Comparison of ENCODE assay signal across 1 cellular context in genomic region chr18:75344161-75344560, GRCh38.
TF ChIP-seq lines count a peak whose summit lies in the region.

No MANE protein-coding gene starts in this region.

TF ChIP-seq in H1, 55 proteins besides CTCF, POLR2A, EP300 and RAD21 (continued from another document):
- TF ChIP-seq GABPA (IDR thresholded peaks at IDR 0.05; ENCODE audit: borderline replicate concordance, insufficient read depth, low read length) (no peak), SRF (IDR thresholded peaks at IDR 0.05; ENCODE audit: low read depth, low read length) (no peak), SIRT6 (IDR thresholded peaks at IDR 0.05; ENCODE audit: low read length) (no peak), SAP30 (IDR thresholded peaks at IDR 0.05; ENCODE audit: insufficient read depth, insufficient replicate concordance, low read length) (no peak), SP4 (IDR thresholded peaks at IDR 0.05; ENCODE audit: low read length) (no peak), HDAC2 (IDR thresholded peaks at IDR 0.05; ENCODE audit: borderline replicate concordance in 1 of 2, low read depth in 2 of 2, low read length in 2 of 2) (no peak), BACH1 (IDR thresholded peaks at IDR 0.05; ENCODE audit: low read length) (no peak), TEAD4 (IDR thresholded peaks at IDR 0.05; ENCODE audit: low read depth, low read length) (no peak), CBX8 (IDR thresholded peaks at IDR 0.05; ENCODE audit: borderline replicate concordance, low read depth, low read length) (no peak), TAF7 (optimal IDR thresholded peaks at IDR 0.05; ENCODE audit: borderline replicate concordance, low read depth, low read length) (no peak), TCF12 (IDR thresholded peaks at IDR 0.05; ENCODE audit: low read depth, low read length) (no peak)
- TF ChIP-seq, protein P1, sequence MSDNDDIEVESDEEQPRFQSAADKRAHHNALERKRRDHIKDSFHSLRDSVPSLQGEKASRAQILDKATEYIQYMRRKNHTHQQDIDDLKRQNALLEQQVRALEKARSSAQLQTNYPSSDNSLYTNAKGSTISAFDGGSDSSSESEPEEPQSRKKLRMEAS (IDR thresholded peaks at IDR 0.05) = no peak
